25 cellular contexts compared by ENCODE assay signal in genomic region chr16:80029381-80029630, GRCh38.
"Had no signal": no experiment of that assay in that cellular context is flagged by ENCODE, and none has a peak within 500 bp of the region (broad histone marks: within the 10 kb centered on the region; RNA-seq: fewer than 3 reads in every experiment).

No MANE protein-coding gene starts in this region.

- ATAC-seq: activated CD8-positive, alpha-beta T cell treated with anti-CD3 and anti-CD28 coated beads, Interleukin-2, amount 10 ng/mL, durations not matched to agents 7 days and 5 days; activated naive CD8-positive, alpha-beta T cell treated with anti-CD3 and anti-CD28 coated beads, Interleukin-2, amount 50 U/mL, for 24 hours; Panc1 had no signal

- H3K27me3 ChIP-seq: SJCRH30 had no signal

- H3K9me3 Mint-ChIP-seq: activated naive CD4-positive, alpha-beta T cell treated with anti-CD3 and anti-CD28 coated beads, Interleukin-2, amount 10 ng/mL, durations not matched to agents 7 days and 5 days had no signal

- H3K36me3 ChIP-seq: cardiac muscle cell, SJCRH30 had no signal

- H3K27ac ChIP-seq: cardiac muscle cell, KMS-11, SJCRH30, SK-N-MC had no signal

- H3K9me3 ChIP-seq: SJCRH30 had no signal

- H3K9ac ChIP-seq: KMS-11 had no signal

- H3K36me3 Mint-ChIP-seq: activated naive CD4-positive, alpha-beta T cell treated with anti-CD3 and anti-CD28 coated beads, Interleukin-2, amount 10 ng/mL, durations not matched to agents 7 days and 5 days; activated naive CD8-positive, alpha-beta T cell had no signal

- H3K4me3 ChIP-seq: cardiac muscle cell, SJCRH30, SK-N-MC had no signal

- DNase-seq: activated CD4-positive, alpha-beta T cell treated with anti-CD3 and anti-CD28 coated beads, Interleukin-2, amount 10 ng/mL, durations not matched to agents 24 days and 14 days; activated CD4-positive, alpha-beta T cell treated with anti-CD3 and anti-CD28 coated beads, Interleukin-2, amount 50 U/mL, for 48 hours; activated CD8-positive, alpha-beta T cell treated with anti-CD3 and anti-CD28 coated beads, Interleukin-2, amount 10 ng/mL, durations not matched to agents 7 days and 5 days; activated effector memory CD4-positive, alpha-beta T cell treated with Interleukin-2 at 50 U/mL for 16 hours; activated naive CD4-positive, alpha-beta T cell treated with anti-CD3 and anti-CD28 coated beads, Interleukin-2, amount 10 ng/mL, durations not matched to agents 7 days and 5 days; activated naive CD8-positive, alpha-beta T cell treated with anti-CD3 and anti-CD28 coated beads, Interleukin-2, amount 50 U/mL, for 24 hours; activated T-cell treated with anti-CD3 and anti-CD28 coated beads, Interleukin-2, amount 50 U/mL, for 48 hours; amniotic stem cell; aorta; MM.1S; MV-4-11; NCI-H1092; NCI-H1436 treated with DMSO at 0.1 percent for 48 hours; NCI-H1694 treated with DMSO at 0.1 percent for 48 hours; NCI-H2029; NCI-H345; NCI-H524 treated with DMSO at 0.1 percent for 48 hours; SHP77; SJCRH30; T1000 had no signal

- H3K4me3 Mint-ChIP-seq: activated CD4-positive, alpha-beta T cell treated with anti-CD3 and anti-CD28 coated beads, Interleukin-2, amount 10 ng/mL, durations not matched to agents 24 days and 14 days; activated CD8-positive, alpha-beta T cell treated with anti-CD3 and anti-CD28 coated beads, Interleukin-2, amount 10 ng/mL, durations not matched to agents 7 days and 5 days; activated naive CD4-positive, alpha-beta T cell treated with anti-CD3 and anti-CD28 coated beads, Interleukin-2, amount 10 ng/mL, durations not matched to agents 7 days and 5 days; activated naive CD8-positive, alpha-beta T cell; activated naive CD8-positive, alpha-beta T cell treated with anti-CD3 and anti-CD28 coated beads, Interleukin-2, amount 50 U/mL, for 24 hours had no signal

- H3K4me2 ChIP-seq: KMS-11 had no signal

- H3K27ac Mint-ChIP-seq: activated CD4-positive, alpha-beta T cell treated with anti-CD3 and anti-CD28 coated beads, Interleukin-2, amount 10 ng/mL, durations not matched to agents 24 days and 14 days; activated CD8-positive, alpha-beta T cell treated with anti-CD3 and anti-CD28 coated beads, Interleukin-2, amount 10 ng/mL, durations not matched to agents 7 days and 5 days; activated naive CD4-positive, alpha-beta T cell treated with anti-CD3 and anti-CD28 coated beads, Interleukin-2, amount 10 ng/mL, durations not matched to agents 7 days and 5 days; activated naive CD8-positive, alpha-beta T cell; activated naive CD8-positive, alpha-beta T cell treated with anti-CD3 and anti-CD28 coated beads, Interleukin-2, amount 50 U/mL, for 24 hours had no signal
